In the genomic region with DNA sequence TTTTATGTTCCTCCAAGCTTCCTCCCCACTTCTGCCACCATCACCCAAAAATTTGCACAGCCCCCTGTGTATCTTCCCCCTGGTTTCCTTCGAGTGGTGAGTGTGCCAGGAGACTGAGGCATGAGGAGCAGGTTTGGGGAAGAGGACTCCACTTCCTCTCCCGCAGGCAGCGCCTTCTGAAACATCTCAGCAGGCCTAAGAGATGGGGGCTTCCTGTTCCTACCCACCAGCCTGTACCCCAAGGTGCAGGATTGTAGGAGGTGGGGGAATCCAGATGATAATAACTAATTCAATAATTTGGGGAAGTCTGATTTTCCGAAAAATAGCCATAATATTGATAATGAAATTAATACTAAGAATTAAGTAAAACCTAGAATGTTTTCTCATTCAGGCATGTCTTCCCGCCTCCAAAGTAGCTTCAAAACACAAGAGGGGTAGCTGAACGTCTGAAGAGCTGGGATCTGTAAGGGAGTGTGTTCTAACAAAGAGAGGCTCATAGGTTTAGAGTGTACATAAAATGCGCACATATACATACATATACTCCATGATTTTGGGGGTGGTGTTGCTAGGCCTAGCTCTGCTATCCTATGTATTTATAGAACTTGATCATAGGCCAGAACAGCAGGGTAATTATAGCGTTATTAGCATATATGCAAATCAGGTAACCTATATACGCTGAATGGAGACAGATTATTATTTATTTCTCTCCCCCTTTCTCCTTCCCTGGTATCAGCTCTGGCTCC, we compare ENCODE assay signal across 28 cellular contexts.
"Had no signal": no experiment of that assay in that cellular context is flagged by ENCODE, and none has a peak within 500 bp of the region (broad histone marks: within the 10 kb centered on the region; RNA-seq: fewer than 3 reads in every experiment).

No MANE protein-coding gene starts in this region.

- H3K27ac ChIP-seq: epithelial cell of prostate, parathyroid adenoma, psoas muscle, sigmoid colon, stomach, thyroid gland, upper lobe of right lung had no signal

- DNase-seq: activated CD4-positive, alpha-beta memory T cell treated with anti-CD3 and anti-CD28 coated beads for 36 hours; activated CD4-positive, alpha-beta T cell treated with anti-CD3 and anti-CD28 coated beads, Interleukin-2, amount 10 ng/mL, durations not matched to agents 24 days and 14 days; activated CD4-positive, CD25-positive, alpha-beta regulatory T cell treated with anti-CD3 and anti-CD28 coated beads, Interleukin-2, amount 50 U/mL, for 72 hours; activated CD8-positive, alpha-beta memory T cell treated with anti-CD3 and anti-CD28 coated beads, Interleukin-2, amount 50 U/mL, for 48 hours; activated gamma-delta T cell; activated naive CD4-positive, alpha-beta T cell treated with anti-CD3 and anti-CD28 coated beads, Interleukin-2, amount 10 ng/mL, durations not matched to agents 7 days and 5 days; activated naive CD8-positive, alpha-beta T cell treated with anti-CD3 and anti-CD28 coated beads, Interleukin-2, amount 10 ng/mL, durations not matched to agents 7 days and 5 days; activated T-cell treated with anti-CD3 and anti-CD28 coated beads, Interleukin-2, amount 50 U/mL, for 24 hours; left cardiac atrium; left ventricle myocardium superior; mammary epithelial cell; naive B cell; nephron progenitor cell; psoas muscle; sigmoid colon; small intestine; stimulated activated CD4-positive, alpha-beta T cell treated with anti-CD3 and anti-CD28 coated beads, Interleukin-1b, Interleukin-23, amount 100 ng/mL, for 48 hours; stimulated activated CD4-positive, alpha-beta T cell treated with anti-CD3 and anti-CD28 coated beads, Interleukin-4, amount 100 ng/mL, for 4 hours; stimulated activated CD8-positive, alpha-beta memory T cell treated with anti-CD3 and anti-CD28 coated beads, Interleukin-4, amount 100 ng/mL, for 48 hours; stomach; T-helper 17 cell; T1000; thyroid gland; upper lobe of right lung had no signal

- H3K9ac ChIP-seq: parathyroid adenoma had no signal

- H3K9me3 ChIP-seq: psoas muscle, sigmoid colon, stomach, thyroid gland, upper lobe of right lung had no signal

- H3K4me3 Mint-ChIP-seq: activated CD4-positive, alpha-beta memory T cell treated with anti-CD3 and anti-CD28 coated beads for 36 hours; activated CD4-positive, alpha-beta T cell treated with anti-CD3 and anti-CD28 coated beads, Interleukin-2, amount 10 ng/mL, durations not matched to agents 24 days and 14 days; activated naive CD4-positive, alpha-beta T cell treated with anti-CD3 and anti-CD28 coated beads, Interleukin-2, amount 10 ng/mL, durations not matched to agents 7 days and 5 days; activated naive CD8-positive, alpha-beta T cell treated with anti-CD3 and anti-CD28 coated beads, Interleukin-2, amount 10 ng/mL, durations not matched to agents 7 days and 5 days; activated T-cell treated with anti-CD3 and anti-CD28 coated beads, Interleukin-2, amount 50 U/mL, for 24 hours; mesothelial cell of epicardium; naive B cell; nephron progenitor cell; stimulated activated memory B cell treated with anti-CD40 and anti-IgM and Interleukin-4, amounts not matched to agents 10 μg/mL and 1 μg/mL and 100 μg/mL, for 72 hours; T-helper 17 cell had no signal

- H3K36me3 ChIP-seq: sigmoid colon, stomach, thyroid gland, upper lobe of right lung had no signal

- H3K4me1 ChIP-seq: parathyroid adenoma, psoas muscle had no signal

- H3K9me3 Mint-ChIP-seq: activated CD4-positive, alpha-beta memory T cell treated with anti-CD3 and anti-CD28 coated beads for 36 hours; activated CD4-positive, alpha-beta T cell treated with anti-CD3 and anti-CD28 coated beads, Interleukin-2, amount 10 ng/mL, durations not matched to agents 24 days and 14 days; activated naive CD4-positive, alpha-beta T cell treated with anti-CD3 and anti-CD28 coated beads, Interleukin-2, amount 10 ng/mL, durations not matched to agents 7 days and 5 days; activated naive CD8-positive, alpha-beta T cell treated with anti-CD3 and anti-CD28 coated beads, Interleukin-2, amount 10 ng/mL, durations not matched to agents 7 days and 5 days; activated T-cell treated with anti-CD3 and anti-CD28 coated beads, Interleukin-2, amount 50 U/mL, for 24 hours; mesothelial cell of epicardium; nephron progenitor cell; stimulated activated memory B cell treated with anti-CD40 and anti-IgM and Interleukin-4, amounts not matched to agents 10 μg/mL and 1 μg/mL and 100 μg/mL, for 72 hours had no signal

- H3K27ac Mint-ChIP-seq: activated CD4-positive, alpha-beta memory T cell treated with anti-CD3 and anti-CD28 coated beads for 36 hours; activated CD4-positive, alpha-beta T cell treated with anti-CD3 and anti-CD28 coated beads, Interleukin-2, amount 10 ng/mL, durations not matched to agents 24 days and 14 days; activated naive CD4-positive, alpha-beta T cell treated with anti-CD3 and anti-CD28 coated beads, Interleukin-2, amount 10 ng/mL, durations not matched to agents 7 days and 5 days; activated naive CD8-positive, alpha-beta T cell treated with anti-CD3 and anti-CD28 coated beads, Interleukin-2, amount 10 ng/mL, durations not matched to agents 7 days and 5 days; activated T-cell treated with anti-CD3 and anti-CD28 coated beads, Interleukin-2, amount 50 U/mL, for 24 hours; mesothelial cell of epicardium; naive B cell; nephron progenitor cell; stimulated activated memory B cell treated with anti-CD40 and anti-IgM and Interleukin-4, amounts not matched to agents 10 μg/mL and 1 μg/mL and 100 μg/mL, for 72 hours had no signal

- ATAC-seq: left cardiac atrium; left ventricle myocardium superior; psoas muscle; stimulated activated memory B cell treated with anti-CD40 and anti-IgM and Interleukin-4, amounts not matched to agents 10 μg/mL and 1 μg/mL and 100 μg/mL, for 72 hours; T-helper 17 cell; upper lobe of right lung had no signal

- H3K4me3 ChIP-seq: psoas muscle, sigmoid colon, stomach, thyroid gland, upper lobe of right lung had no signal

- H3K36me3 Mint-ChIP-seq: activated CD4-positive, alpha-beta memory T cell treated with anti-CD3 and anti-CD28 coated beads for 36 hours; activated naive CD8-positive, alpha-beta T cell treated with anti-CD3 and anti-CD28 coated beads, Interleukin-2, amount 10 ng/mL, durations not matched to agents 7 days and 5 days; mesothelial cell of epicardium; stimulated activated memory B cell treated with anti-CD40 and anti-IgM and Interleukin-4, amounts not matched to agents 10 μg/mL and 1 μg/mL and 100 μg/mL, for 72 hours had no signal
